In genomic region chr21:25324666-25325065, GRCh38 we compare ENCODE assay signal across 24 cellular contexts.
"Had no signal": no experiment of that assay in that cellular context is flagged by ENCODE, and none has a peak within 500 bp of the region (broad histone marks: within the 10 kb centered on the region; RNA-seq: fewer than 3 reads in every experiment).

No MANE protein-coding gene starts in this region.

- H3K9me3 ChIP-seq: breast epithelium, heart left ventricle, tibial nerve had no signal

- ATAC-seq: heart left ventricle, left colon, right cardiac atrium had no signal

- H3K27me3 Mint-ChIP-seq: naive B cell had no signal

- H3K27ac ChIP-seq: breast epithelium, heart left ventricle, tibial nerve, VCaP had no signal

- H3K36me3 Mint-ChIP-seq: activated naive CD8-positive, alpha-beta T cell treated with anti-CD3 and anti-CD28 coated beads for 36 hours; naive B cell had no signal

- DNase-seq: activated CD4-positive, alpha-beta T cell treated with anti-CD3 and anti-CD28 coated beads for 48 hours; activated CD4-positive, alpha-beta T cell treated with anti-CD3 and anti-CD28 coated beads, Interleukin-2, amount 50 U/mL, for 48 hours; activated CD8-positive, alpha-beta memory T cell treated with anti-CD3 and anti-CD28 coated beads for 24 hours; activated effector memory CD4-positive, alpha-beta T cell treated with anti-CD3 and anti-CD28 coated beads, Interleukin-2, amount 50 U/mL, for 16 hours; activated naive CD4-positive, alpha-beta T cell treated with anti-CD3 and anti-CD28 coated beads for 36 hours; activated naive CD8-positive, alpha-beta T cell treated with anti-CD3 and anti-CD28 coated beads for 36 hours; amniotic stem cell; central memory CD4-positive, alpha-beta T cell; foreskin fibroblast; heart left ventricle; hypothalamus; immature natural killer cell; kidney; left colon; mammary epithelial cell; naive B cell; nucleus accumbens; right cardiac atrium; stimulated activated naive CD4-positive, alpha-beta T cell had no signal

- H3K4me1 ChIP-seq: breast epithelium, heart left ventricle, tibial nerve had no signal

- H3K27ac Mint-ChIP-seq: activated naive CD4-positive, alpha-beta T cell treated with anti-CD3 and anti-CD28 coated beads for 36 hours; activated naive CD8-positive, alpha-beta T cell treated with anti-CD3 and anti-CD28 coated beads for 36 hours; activated T-helper 1 cell treated with anti-CD3 and anti-CD28 coated beads, Interleukin-12 subunit alpha, Interleukin-12 subunit beta, Interleukin-2, Interleukin-4 antibody, amounts not matched to agents 30 ng/mL and 10 ng/mL and 1 ng/mL, durations not matched to agents 14 hours and 24 hours and 36 hours; immature natural killer cell had no signal

- H3K27me3 ChIP-seq: breast epithelium, heart left ventricle, tibial nerve had no signal

- H3K4me3 ChIP-seq: breast epithelium, heart left ventricle, tibial nerve had no signal

- H3K36me3 ChIP-seq: breast epithelium, heart left ventricle, tibial nerve had no signal

- H3K4me3 Mint-ChIP-seq: activated naive CD4-positive, alpha-beta T cell treated with anti-CD3 and anti-CD28 coated beads for 36 hours; activated naive CD8-positive, alpha-beta T cell treated with anti-CD3 and anti-CD28 coated beads for 36 hours; activated T-helper 1 cell treated with anti-CD3 and anti-CD28 coated beads, Interleukin-12 subunit alpha, Interleukin-12 subunit beta, Interleukin-2, Interleukin-4 antibody, amounts not matched to agents 30 ng/mL and 10 ng/mL and 1 ng/mL, durations not matched to agents 14 hours and 24 hours and 36 hours; immature natural killer cell; naive B cell had no signal

- H3K9me3 Mint-ChIP-seq: activated naive CD4-positive, alpha-beta T cell treated with anti-CD3 and anti-CD28 coated beads for 36 hours; activated naive CD8-positive, alpha-beta T cell treated with anti-CD3 and anti-CD28 coated beads for 36 hours; activated T-helper 1 cell treated with anti-CD3 and anti-CD28 coated beads, Interleukin-12 subunit alpha, Interleukin-12 subunit beta, Interleukin-2, Interleukin-4 antibody, amounts not matched to agents 30 ng/mL and 10 ng/mL and 1 ng/mL, durations not matched to agents 14 hours and 24 hours and 36 hours; naive B cell had no signal

- FAIRE-seq: endothelial cell of umbilical vein, kidney had no signal

- H3K4me1 Mint-ChIP-seq: activated naive CD8-positive, alpha-beta T cell treated with anti-CD3 and anti-CD28 coated beads for 36 hours; immature natural killer cell; naive B cell had no signal
